23 cellular contexts compared by ENCODE assay signal in genomic region chr2:159854485-159854884, GRCh38.
"Had no signal": no experiment of that assay in that cellular context is flagged by ENCODE, and none has a peak within 500 bp of the region (broad histone marks: within the 10 kb centered on the region; RNA-seq: fewer than 3 reads in every experiment).

No MANE protein-coding gene starts in this region.

- H3K4me3 ChIP-seq: esophagus squamous epithelium, hepatocyte, left lung, lower lobe of right lung, ovary, psoas muscle, right lobe of liver, stomach, thyroid gland had no signal

- H3K79me2 ChIP-seq: hepatocyte had no signal

- H3K4me1 ChIP-seq: lower lobe of right lung, psoas muscle, right lobe of liver, thyroid gland had no signal

- H3K36me3 ChIP-seq: esophagus squamous epithelium, ovary, right lobe of liver, stomach, thyroid gland had no signal

- DNase-seq: cortex of kidney; effector memory CD8-positive, alpha-beta T cell; erythroblast; esophagus squamous epithelium; kidney; left cardiac atrium; left lung; lower lobe of right lung; naive thymus-derived CD8-positive, alpha-beta T cell; nephron progenitor cell; occipital lobe; ovary; posterior cingulate gyrus; psoas muscle; right lobe of liver; small intestine; stimulated activated CD4-positive, alpha-beta T cell treated with anti-CD3 and anti-CD28 coated beads, Interleukin-15, amount 100 ng/mL, for 24 hours; stimulated activated CD4-positive, alpha-beta T cell treated with anti-CD3 and anti-CD28 coated beads, Interleukin-2, amount 100 ng/mL, for 48 hours; stimulated activated naive CD4-positive, alpha-beta T cell treated with Interleukin-2 at 50 U/mL for 16 hours; stomach; thyroid gland; trophoblast cell had no signal

- H3K4me1 Mint-ChIP-seq: nephron progenitor cell had no signal

- H3K27me3 Mint-ChIP-seq: effector memory CD8-positive, alpha-beta T cell; naive thymus-derived CD8-positive, alpha-beta T cell had no signal

- H3K27me3 ChIP-seq: esophagus squamous epithelium, hepatocyte, left lung, ovary, right lobe of liver, stomach, thyroid gland had no signal

- H3K27ac ChIP-seq: esophagus squamous epithelium, hepatocyte, lower lobe of right lung, ovary, psoas muscle, right lobe of liver, stomach, thyroid gland had no signal

- H2AFZ ChIP-seq: hepatocyte had no signal

- H3K9me3 ChIP-seq: esophagus squamous epithelium, left lung, lower lobe of right lung, ovary, psoas muscle, right lobe of liver, stomach, thyroid gland had no signal

- H3K9me3 Mint-ChIP-seq: effector memory CD8-positive, alpha-beta T cell; naive thymus-derived CD8-positive, alpha-beta T cell; nephron progenitor cell had no signal

- H3K27ac Mint-ChIP-seq: effector memory CD8-positive, alpha-beta T cell; nephron progenitor cell had no signal

- ATAC-seq: effector memory CD8-positive, alpha-beta T cell; left lung; lower lobe of right lung; naive thymus-derived CD8-positive, alpha-beta T cell; psoas muscle; right lobe of liver had no signal

- H3K4me3 Mint-ChIP-seq: effector memory CD8-positive, alpha-beta T cell; naive thymus-derived CD8-positive, alpha-beta T cell; nephron progenitor cell had no signal

- H3K4me2 ChIP-seq: hepatocyte had no signal
